In the genomic region with DNA sequence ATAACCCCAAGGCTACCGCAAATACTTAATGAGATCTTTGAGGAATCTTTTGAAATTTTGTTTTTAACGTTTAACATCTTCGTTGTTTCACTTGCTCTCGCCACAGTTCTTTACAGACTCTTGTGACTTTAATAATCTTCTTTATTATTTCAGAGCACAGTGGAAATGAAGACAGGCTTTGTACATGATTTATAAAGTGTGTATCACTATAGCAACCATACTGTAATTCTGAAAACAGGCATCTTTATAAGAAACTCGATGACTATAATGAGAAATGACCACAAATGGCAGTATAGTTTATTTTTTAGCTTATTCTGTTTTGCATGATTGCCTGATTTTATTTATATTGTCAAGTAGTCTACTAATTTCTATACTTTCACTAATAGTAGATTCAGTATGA, we compare ENCODE assay signal across 29 cellular contexts.
"Had no signal": no experiment of that assay in that cellular context is flagged by ENCODE, and none has a peak within 500 bp of the region (broad histone marks: within the 10 kb centered on the region; RNA-seq: fewer than 3 reads in every experiment).

No MANE protein-coding gene starts in this region.

- H3K27me3 Mint-ChIP-seq: activated B cell treated with CpG ODN at 0.5 μM for 24 hours; activated CD8-positive, alpha-beta T cell treated with anti-CD3 and anti-CD28 coated beads for 36 hours; activated naive CD8-positive, alpha-beta T cell; activated T-helper 17 cell treated with anti-CD3 and anti-CD28 coated beads, Interleukin-2, amount 50 U/mL, for 72 hours; central memory CD8-positive, alpha-beta T cell; effector memory CD8-positive, alpha-beta T cell; T-helper 17 cell had no signal

- H3K9me3 Mint-ChIP-seq: activated T-cell treated with anti-CD3 and anti-CD28 coated beads, Interleukin-2, amount 50 U/mL, for 4 hours; T-helper 2 cell treated with Interferon-gamma antibody and Interleukin-4, amounts not matched to agents 5 μg/mL and 100 μg/mL, for 36 hours had no signal

- H3K4me1 Mint-ChIP-seq: activated T-helper 17 cell treated with anti-CD3 and anti-CD28 coated beads, Interleukin-2, amount 50 U/mL, for 72 hours; central memory CD8-positive, alpha-beta T cell; T-helper 17 cell had no signal

- H3K27ac Mint-ChIP-seq: activated B cell treated with CpG ODN at 0.5 μM for 24 hours; activated CD8-positive, alpha-beta T cell treated with anti-CD3 and anti-CD28 coated beads for 36 hours; activated naive CD8-positive, alpha-beta T cell; activated T-helper 17 cell treated with anti-CD3 and anti-CD28 coated beads, Interleukin-2, amount 50 U/mL, for 72 hours; effector memory CD8-positive, alpha-beta T cell; T-helper 17 cell; T-helper 2 cell treated with Interferon-gamma antibody and Interleukin-4, amounts not matched to agents 5 μg/mL and 100 μg/mL, for 36 hours had no signal

- H3K36me3 Mint-ChIP-seq: activated naive CD8-positive, alpha-beta T cell had no signal

- H3K4me3 Mint-ChIP-seq: activated B cell treated with CpG ODN at 0.5 μM for 24 hours; activated CD8-positive, alpha-beta T cell treated with anti-CD3 and anti-CD28 coated beads for 36 hours; activated naive CD8-positive, alpha-beta T cell; activated T-cell treated with anti-CD3 and anti-CD28 coated beads, Interleukin-2, amount 50 U/mL, for 4 hours; activated T-helper 17 cell treated with anti-CD3 and anti-CD28 coated beads, Interleukin-2, amount 50 U/mL, for 72 hours; central memory CD8-positive, alpha-beta T cell; effector memory CD8-positive, alpha-beta T cell; T-helper 17 cell; T-helper 2 cell treated with Interferon-gamma antibody and Interleukin-4, amounts not matched to agents 5 μg/mL and 100 μg/mL, for 36 hours had no signal

- ATAC-seq: activated CD4-positive, CD25-positive, alpha-beta regulatory T cell treated with anti-CD3 and anti-CD28 coated beads, Interleukin-2, amount 50 U/mL, for 24 hours; activated CD8-positive, alpha-beta T cell treated with anti-CD3 and anti-CD28 coated beads for 36 hours; activated T-cell treated with anti-CD3 and anti-CD28 coated beads, Interleukin-2, amount 50 U/mL, for 4 hours; activated T-helper 17 cell treated with anti-CD3 and anti-CD28 coated beads, Interleukin-2, amount 50 U/mL, for 72 hours; effector memory CD8-positive, alpha-beta T cell; gastroesophageal sphincter; T-helper 17 cell had no signal

- DNase-seq: activated B cell treated with CpG ODN at 0.5 μM for 24 hours; activated CD4-positive, alpha-beta T cell treated with anti-CD3 and anti-CD28 coated beads for 48 hours; activated CD4-positive, alpha-beta T cell treated with anti-CD3 and anti-CD28 coated beads, Interleukin-2, amount 50 U/mL, for 1 hour; activated CD4-positive, alpha-beta T cell treated with anti-CD3 and anti-CD28 coated beads, Interleukin-2, amount 50 U/mL, for 48 hours; activated CD8-positive, alpha-beta memory T cell treated with anti-CD3 and anti-CD28 coated beads for 24 hours; activated CD8-positive, alpha-beta T cell treated with anti-CD3 and anti-CD28 coated beads for 36 hours; activated effector memory CD4-positive, alpha-beta T cell treated with Interleukin-2 at 50 U/mL for 16 hours; activated gamma-delta T cell treated with Interleukin-2 at 50 U/mL for 16 hours; activated naive CD4-positive, alpha-beta T cell treated with anti-CD3 and anti-CD28 coated beads, Interleukin-2, amount 50 U/mL, for 16 hours; activated naive CD4-positive, alpha-beta T cell treated with Interleukin-2 at 50 U/mL for 16 hours; activated T-cell treated with anti-CD3 and anti-CD28 coated beads, Interleukin-2, amount 50 U/mL, for 4 hours; amniotic stem cell; anterior cingulate cortex; brain microvascular endothelial cell; dermis blood vessel endothelial cell; effector CD4-positive, alpha-beta T cell; effector memory CD8-positive, alpha-beta T cell; erythroblast; foreskin melanocyte; T-helper 1 cell; T-helper 17 cell; T1000; WERI-Rb-1 had no signal
